Comparison of ENCODE assay signal across 13 cellular contexts in genomic region chr10:77737608-77738007, GRCh38.
DNase-seq lines count a peak whose midpoint lies in the region; ATAC-seq and TF ChIP-seq lines count a peak whose summit lies in the region.
"Had no signal": no experiment of that assay in that cellular context is flagged by ENCODE, and none has a peak within 500 bp of the region (broad histone marks: within the 10 kb centered on the region; RNA-seq: fewer than 3 reads in every experiment).

No MANE protein-coding gene starts in this region.

- POLR2A ChIA-PET in AG04449 (lab: Yijun Ruan, JAX) = interaction anchor here (0.6 to 1.0 kb wide), 3 partner anchors 24 to 447 kb away, joined by 3 read pairs; no protein-coding TSS in a partner anchor

- no peak overlapping the region for H3K4me3 ChIP-seq in AG04449 (ENCODE audit: low read depth, low read length)
- no peak overlapping the region for H3K4me3 ChIP-seq in cardiac fibroblast (replicated peaks in 1 of 2; ENCODE audit: low read depth in 2 of 2, low read length in 2 of 2)
- H3K4me3 ChIP-seq in kidney epithelial cell (ENCODE audit: low read depth, low read length) = no peak overlapping the region

- TF ChIP-seq CTCF in AG04449 (IDR thresholded peaks at IDR 0.05; ENCODE audit: insufficient read depth, low read length, missing control alignments) = no peak
- no peak for TF ChIP-seq CTCF in cardiac fibroblast (IDR thresholded peaks at IDR 0.05; ENCODE audit: low read depth, low read length)
- TF ChIP-seq CTCF in kidney epithelial cell (IDR thresholded peaks at IDR 0.05; ENCODE audit: insufficient read depth, low read length, poor library complexity, severe bottlenecking) = no peak

- CTCF ChIA-PET in AG04449 (lab: Yijun Ruan, JAX) = interaction anchor here (0.9 to 2.0 kb wide), 7 partner anchors 14 to 572 kb away, joined by 3 to 8 read pairs (median 4); no protein-coding TSS in a partner anchor

- H3K36me3 ChIP-seq in kidney epithelial cell (ENCODE audit: control insufficient read depth, insufficient read depth, low read length) = no peaks in the 10 kb centered on the region
- H3K36me3 ChIP-seq: BE2C had no signal

- no peaks in the 10 kb centered on the region for H3K27me3 ChIP-seq in kidney epithelial cell (ENCODE audit: control insufficient read depth, insufficient read depth, low read length)
- H3K27me3 ChIP-seq: BE2C had no signal

- peak; percentile 98 for DNase-seq in AG04449 (ENCODE audit: low read depth, low spot score)
- peak; percentile 97 for DNase-seq in HT1080 (ENCODE audit: low read depth)
- DNase-seq in cardiac fibroblast (ENCODE audit: low read depth in 2 of 2) = peak; percentile 79 to 98
- DNase-seq in kidney epithelial cell (ENCODE audit: low read depth) = peak; percentile 89
- DNase-seq in C1 segment of cervical spinal cord (lab: John Stamatoyannopoulos, UW) = no peak
- no peak for DNase-seq in NCI-H1105 (lab: John Stamatoyannopoulos, UW)
- no peak for DNase-seq in Ammon's horn (ENCODE audit: low spot score)
- DNase-seq: activated CD4-positive, alpha-beta T cell treated with anti-CD3 and anti-CD28 coated beads, Interleukin-2, amount 10 ng/mL, durations not matched to agents 24 days and 14 days; activated T-cell treated with anti-CD3 and anti-CD28 coated beads, Interleukin-2, amount 50 U/mL, for 72 hours; BE2C; GDM1; T-helper 1 cell had no signal

- no peak for ATAC-seq in HG02840 (IDR thresholded peaks at IDR 0.05; ENCODE audit: low FRiP score, unreplicated experiment)
- ATAC-seq: activated T-cell treated with anti-CD3 and anti-CD28 coated beads, Interleukin-2, amount 50 U/mL, for 72 hours had no signal

Comparison
In these comparisons a context has a peak if more than half of its experiments do, and no peak if none do; other contexts are left out.
1. DNase-seq: peak in AG04449 (single experiment), HT1080 (single experiment), cardiac fibroblast (2 of 2) and kidney epithelial cell (single experiment); none in C1 segment of cervical spinal cord (0 of 14), NCI-H1105 (single experiment) and Ammon's horn (single experiment).